Comparison of ENCODE assay signal across 17 cellular contexts in the genomic region with DNA sequence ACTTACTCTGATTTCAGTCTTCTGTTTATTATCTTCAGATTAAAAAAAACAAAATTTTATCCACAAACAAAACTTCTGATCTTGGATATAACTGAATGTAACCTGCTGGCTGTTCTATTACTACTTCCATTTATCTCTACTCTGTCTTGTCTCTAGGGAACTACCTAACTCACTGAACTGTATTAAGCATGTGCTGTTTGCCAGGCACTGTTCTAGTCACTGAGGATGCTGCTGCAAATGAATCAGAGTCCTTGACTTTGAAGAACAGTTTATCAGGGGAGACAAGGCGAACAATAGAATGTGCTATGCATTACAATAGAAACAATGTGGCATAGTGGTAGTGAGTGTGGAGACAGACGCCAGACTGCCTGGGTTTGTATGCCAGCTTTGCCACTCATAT. TPM values are rescaled to one million over a fixed set of nuclear protein-coding genes. Genes with fewer than 3 reads are reported as not detected.
DNase-seq lines count a peak whose midpoint lies in the region; ATAC-seq and TF ChIP-seq lines count a peak whose summit lies in the region.
"Had no signal": no experiment of that assay in that cellular context is flagged by ENCODE, and none has a peak within 500 bp of the region (broad histone marks: within the 10 kb centered on the region; RNA-seq: fewer than 3 reads in every experiment).

No MANE protein-coding gene starts in this region.

- peaks cover 2% of the 10 kb centered on the region for H3K36me3 Mint-ChIP-seq in activated T-helper 1 cell treated with anti-CD3 and anti-CD28 coated beads, Interleukin-12 subunit alpha, Interleukin-12 subunit beta, Interleukin-2, Interleukin-4 antibody, amounts not matched to agents 30 ng/mL and 10 ng/mL and 1 ng/mL, durations not matched to agents 14 hours and 24 hours and 36 hours (ENCODE audit: low read depth)
- peaks cover 0 to 11% (median 0%) of the 10 kb centered on the region in 3 donors for H3K36me3 Mint-ChIP-seq in naive thymus-derived CD8-positive, alpha-beta T cell

- POLR2A ChIA-PET in naive thymus-derived CD8-positive, alpha-beta T cell (lab: Charles Lee), result interaction anchor here (1.1 to 5.9 kb wide), 2 partner anchors 8 to 410 kb away, joined by 3 to 110 read pairs; a partner anchor contains a TSS

- H3K4me1 ChIP-seq in left ventricle myocardium inferior, result peaks cover 48% of the 10 kb centered on the region

- no peak for TF ChIP-seq CTCF in left ventricle myocardium inferior (IDR thresholded peaks at IDR 0.05; ENCODE audit: borderline replicate concordance)

- no peaks in the 10 kb centered on the region for H3K36me3 ChIP-seq in left ventricle myocardium inferior
- H3K36me3 ChIP-seq: pancreas, Peyer's patch, upper lobe of left lung had no signal

- H3K27me3 ChIP-seq in left ventricle myocardium inferior (ENCODE audit: low read depth), result no peaks in the 10 kb centered on the region
- H3K27me3 ChIP-seq: pancreas, Peyer's patch, upper lobe of left lung had no signal

- peak overlapping the region; percentile 35 for H3K27ac Mint-ChIP-seq in activated T-helper 1 cell treated with anti-CD3 and anti-CD28 coated beads, Interleukin-12 subunit alpha, Interleukin-12 subunit beta, Interleukin-2, Interleukin-4 antibody, amounts not matched to agents 30 ng/mL and 10 ng/mL and 1 ng/mL, durations not matched to agents 14 hours and 24 hours and 36 hours
- H3K27ac Mint-ChIP-seq in naive thymus-derived CD8-positive, alpha-beta T cell, result peak overlapping the region in 9 of 10 donors; percentile 6 to 100 (median 71)

- H3K27ac ChIP-seq in left ventricle myocardium inferior (replicated peaks), result peak overlapping the region; percentile 97

- H3K4me3 Mint-ChIP-seq in activated T-helper 1 cell treated with anti-CD3 and anti-CD28 coated beads, Interleukin-12 subunit alpha, Interleukin-12 subunit beta, Interleukin-2, Interleukin-4 antibody, amounts not matched to agents 30 ng/mL and 10 ng/mL and 1 ng/mL, durations not matched to agents 14 hours and 24 hours and 36 hours, result peak overlapping the region; percentile 85
- peak overlapping the region in 3 of 10 donors; percentile 1 to 47 (median 45) for H3K4me3 Mint-ChIP-seq in naive thymus-derived CD8-positive, alpha-beta T cell

- DNase-seq in left ventricle myocardium inferior, result no peak
- no peak for DNase-seq in Right ventricle myocardium inferior (ENCODE audit: missing footprints)
- no peak for DNase-seq in activated T-helper 1 cell treated with anti-CD3 and anti-CD28 coated beads, Interleukin-12 subunit alpha, Interleukin-12 subunit beta, Interleukin-2, Interleukin-4 antibody, amounts not matched to agents 30 ng/mL and 10 ng/mL and 1 ng/mL, durations not matched to agents 14 hours and 24 hours and 36 hours (ENCODE audit: low spot score)
- DNase-seq in naive thymus-derived CD8-positive, alpha-beta T cell, result no peak
- DNase-seq in NCI-H2171 (lab: John Stamatoyannopoulos, UW), result no peak
- no peak for DNase-seq in DMS153 (lab: John Stamatoyannopoulos, UW)
- DNase-seq: amniotic stem cell; NCI-H1092; pancreas; Peyer's patch; stimulated activated CD4-positive, alpha-beta T cell treated with anti-CD3 and anti-CD28 coated beads, Interleukin-15, amount 100 ng/mL, for 24 hours; upper lobe of left lung had no signal

- ATAC-seq in Right ventricle myocardium inferior (no peak), GM18861 (IDR thresholded peaks at IDR 0.05; ENCODE audit: unreplicated experiment) (no peak), HG02981 (IDR thresholded peaks at IDR 0.05; ENCODE audit: unreplicated experiment) (no peak)
- no peak for ATAC-seq in naive thymus-derived CD8-positive, alpha-beta T cell
- ATAC-seq: pancreas had no signal

- peaks cover 25% of the 10 kb centered on the region for H3K4me1 Mint-ChIP-seq in activated T-helper 1 cell treated with anti-CD3 and anti-CD28 coated beads, Interleukin-12 subunit alpha, Interleukin-12 subunit beta, Interleukin-2, Interleukin-4 antibody, amounts not matched to agents 30 ng/mL and 10 ng/mL and 1 ng/mL, durations not matched to agents 14 hours and 24 hours and 36 hours (ENCODE audit: low read depth)
- H3K4me1 Mint-ChIP-seq in naive thymus-derived CD8-positive, alpha-beta T cell, result peaks cover 17 to 45% (median 30%) of the 10 kb centered on the region in 4 donors

- intact Hi-C loops in left ventricle myocardium inferior (cut with micrococcal nuclease), result no loop called here
- intact Hi-C loops in Right ventricle myocardium inferior (cut with DNase I), result loop anchor here (10.0 kb wide), 1 partner anchor 445 kb away; a partner anchor contains a TSS
- intact Hi-C loops in activated T-helper 1 cell treated with anti-CD3 and anti-CD28 coated beads, Interleukin-12 subunit alpha, Interleukin-12 subunit beta, Interleukin-2, Interleukin-4 antibody, amounts not matched to agents 30 ng/mL and 10 ng/mL and 1 ng/mL, durations not matched to agents 14 hours and 24 hours and 36 hours (cut with micrococcal nuclease), result no loop called here

- no peaks in the 10 kb centered on the region for H3K9me3 ChIP-seq in left ventricle myocardium inferior (replicated peaks)
- H3K9me3 ChIP-seq: pancreas, Peyer's patch, upper lobe of left lung had no signal

- no peak overlapping the region for H3K4me3 ChIP-seq in left ventricle myocardium inferior
- H3K4me3 ChIP-seq: pancreas, Peyer's patch, upper lobe of left lung had no signal

- peaks cover 3% of the 10 kb centered on the region for H3K27me3 Mint-ChIP-seq in activated T-helper 1 cell treated with anti-CD3 and anti-CD28 coated beads, Interleukin-12 subunit alpha, Interleukin-12 subunit beta, Interleukin-2, Interleukin-4 antibody, amounts not matched to agents 30 ng/mL and 10 ng/mL and 1 ng/mL, durations not matched to agents 14 hours and 24 hours and 36 hours (ENCODE audit: insufficient read depth)
- no peaks in the 10 kb centered on the region for H3K27me3 Mint-ChIP-seq in naive thymus-derived CD8-positive, alpha-beta T cell

- H3K9me3 Mint-ChIP-seq in activated T-helper 1 cell treated with anti-CD3 and anti-CD28 coated beads, Interleukin-12 subunit alpha, Interleukin-12 subunit beta, Interleukin-2, Interleukin-4 antibody, amounts not matched to agents 30 ng/mL and 10 ng/mL and 1 ng/mL, durations not matched to agents 14 hours and 24 hours and 36 hours, result no peaks in the 10 kb centered on the region
- no peaks in the 10 kb centered on the region for H3K9me3 Mint-ChIP-seq in naive thymus-derived CD8-positive, alpha-beta T cell

RNA-seq across cellular contexts. Expression of a gene that starts 2.3 kb away (rescaled TPM):
- total RNA-seq in left ventricle myocardium inferior (53.1 TPM), Right ventricle myocardium inferior (60.9 TPM)
- 47.0 and 50.3 TPM in 2 replicates for total RNA-seq in activated T-helper 1 cell treated with anti-CD3 and anti-CD28 coated beads, Interleukin-12 subunit alpha, Interleukin-12 subunit beta, Interleukin-2, Interleukin-4 antibody, amounts not matched to agents 30 ng/mL and 10 ng/mL and 1 ng/mL, durations not matched to agents 14 hours and 24 hours and 36 hours
- total RNA-seq in naive thymus-derived CD8-positive, alpha-beta T cell, result 10 to 100 TPM; 35.5 to 39.5 TPM
- 1 to 10 TPM; 2.8 to 5.2 (median 4.3) TPM for polyA plus RNA-seq in naive thymus-derived CD8-positive, alpha-beta T cell

RNA-seq across cellular contexts. Expression of a gene that starts 9.4 kb away (rescaled TPM):
- total RNA-seq in left ventricle myocardium inferior (64.4 TPM), Right ventricle myocardium inferior (49.3 TPM)
- total RNA-seq in activated T-helper 1 cell treated with anti-CD3 and anti-CD28 coated beads, Interleukin-12 subunit alpha, Interleukin-12 subunit beta, Interleukin-2, Interleukin-4 antibody, amounts not matched to agents 30 ng/mL and 10 ng/mL and 1 ng/mL, durations not matched to agents 14 hours and 24 hours and 36 hours, result 118 and 123 TPM in 2 replicates
- total RNA-seq in naive thymus-derived CD8-positive, alpha-beta T cell, result 100 to 1,000 TPM; 311 to 345 TPM
- polyA plus RNA-seq in naive thymus-derived CD8-positive, alpha-beta T cell, result 10 to 100 TPM; 41.6 to 58.4 (median 46.0) TPM

RNA-seq across cellular contexts. Expression of a gene that starts 57.3 kb away (rescaled TPM):
- total RNA-seq in left ventricle myocardium inferior, result not detected
- total RNA-seq in Right ventricle myocardium inferior, result not detected
- total RNA-seq in activated T-helper 1 cell treated with anti-CD3 and anti-CD28 coated beads, Interleukin-12 subunit alpha, Interleukin-12 subunit beta, Interleukin-2, Interleukin-4 antibody, amounts not matched to agents 30 ng/mL and 10 ng/mL and 1 ng/mL, durations not matched to agents 14 hours and 24 hours and 36 hours, result not detected in 2 replicates
- not detected for total RNA-seq in naive thymus-derived CD8-positive, alpha-beta T cell
- polyA plus RNA-seq in naive thymus-derived CD8-positive, alpha-beta T cell, result not detected
- total RNA-seq: activated CD8-positive, alpha-beta memory T cell treated with anti-CD3 and anti-CD28 coated beads for 36 hours; lung microvascular endothelial cell; NCI-H460; upper lobe of left lung had no signal
